ENCODE assay signal across 1 cellular context in the genomic region with DNA sequence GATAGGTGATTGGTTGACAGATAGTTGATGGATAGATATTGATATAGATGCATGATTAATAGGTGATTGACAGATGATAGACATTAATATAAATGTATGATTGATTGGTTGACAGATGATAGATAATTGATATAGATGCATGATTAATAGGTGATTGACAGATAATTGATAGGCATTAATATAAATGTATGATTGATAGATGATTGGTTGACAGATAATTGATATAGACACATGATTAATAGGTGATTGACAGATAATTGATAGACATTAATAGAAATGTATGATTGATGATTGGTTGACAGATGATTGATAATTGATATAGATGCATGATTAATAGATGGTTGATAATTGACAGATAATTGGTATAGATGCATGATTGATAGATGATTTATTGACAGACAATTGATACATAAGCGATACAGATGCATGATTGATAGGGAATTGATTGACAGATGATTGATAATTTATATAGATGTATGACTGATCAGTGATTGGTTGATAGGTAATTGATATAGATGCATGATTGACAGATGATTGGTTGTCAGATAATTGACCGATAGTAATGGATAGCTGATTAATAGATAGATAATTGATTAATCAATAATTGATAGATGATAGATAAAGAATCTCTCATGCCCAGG.
TF ChIP-seq lines count a peak whose summit lies in the region.

No MANE protein-coding gene starts in this region.

TF ChIP-seq in K562, 482 proteins besides CTCF, POLR2A, EP300 and RAD21 (continued from another document and continues in another):
- TF ChIP-seq, protein P1, sequence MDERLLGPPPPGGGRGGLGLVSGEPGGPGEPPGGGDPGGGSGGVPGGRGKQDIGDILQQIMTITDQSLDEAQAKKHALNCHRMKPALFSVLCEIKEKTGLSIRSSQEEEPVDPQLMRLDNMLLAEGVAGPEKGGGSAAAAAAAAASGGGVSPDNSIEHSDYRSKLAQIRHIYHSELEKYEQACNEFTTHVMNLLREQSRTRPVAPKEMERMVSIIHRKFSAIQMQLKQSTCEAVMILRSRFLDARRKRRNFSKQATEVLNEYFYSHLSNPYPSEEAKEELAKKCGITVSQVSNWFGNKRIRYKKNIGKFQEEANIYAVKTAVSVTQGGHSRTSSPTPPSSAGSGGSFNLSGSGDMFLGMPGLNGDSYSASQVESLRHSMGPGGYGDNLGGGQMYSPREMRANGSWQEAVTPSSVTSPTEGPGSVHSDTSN (CRISPR knock-in tag; IDR thresholded peaks at IDR 0.05; ENCODE audit: low read depth), result no peak
- TF ChIP-seq, protein P1 (tag; conservative IDR thresholded peaks at IDR 0.05; ENCODE audit: low read depth), result peak; percentile 72
- TF ChIP-seq, protein P2, sequence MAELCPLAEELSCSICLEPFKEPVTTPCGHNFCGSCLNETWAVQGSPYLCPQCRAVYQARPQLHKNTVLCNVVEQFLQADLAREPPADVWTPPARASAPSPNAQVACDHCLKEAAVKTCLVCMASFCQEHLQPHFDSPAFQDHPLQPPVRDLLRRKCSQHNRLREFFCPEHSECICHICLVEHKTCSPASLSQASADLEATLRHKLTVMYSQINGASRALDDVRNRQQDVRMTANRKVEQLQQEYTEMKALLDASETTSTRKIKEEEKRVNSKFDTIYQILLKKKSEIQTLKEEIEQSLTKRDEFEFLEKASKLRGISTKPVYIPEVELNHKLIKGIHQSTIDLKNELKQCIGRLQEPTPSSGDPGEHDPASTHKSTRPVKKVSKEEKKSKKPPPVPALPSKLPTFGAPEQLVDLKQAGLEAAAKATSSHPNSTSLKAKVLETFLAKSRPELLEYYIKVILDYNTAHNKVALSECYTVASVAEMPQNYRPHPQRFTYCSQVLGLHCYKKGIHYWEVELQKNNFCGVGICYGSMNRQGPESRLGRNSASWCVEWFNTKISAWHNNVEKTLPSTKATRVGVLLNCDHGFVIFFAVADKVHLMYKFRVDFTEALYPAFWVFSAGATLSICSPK (IDR thresholded peaks at IDR 0.05; ENCODE audit: borderline replicate concordance), result no peak
- TF ChIP-seq, protein P3, sequence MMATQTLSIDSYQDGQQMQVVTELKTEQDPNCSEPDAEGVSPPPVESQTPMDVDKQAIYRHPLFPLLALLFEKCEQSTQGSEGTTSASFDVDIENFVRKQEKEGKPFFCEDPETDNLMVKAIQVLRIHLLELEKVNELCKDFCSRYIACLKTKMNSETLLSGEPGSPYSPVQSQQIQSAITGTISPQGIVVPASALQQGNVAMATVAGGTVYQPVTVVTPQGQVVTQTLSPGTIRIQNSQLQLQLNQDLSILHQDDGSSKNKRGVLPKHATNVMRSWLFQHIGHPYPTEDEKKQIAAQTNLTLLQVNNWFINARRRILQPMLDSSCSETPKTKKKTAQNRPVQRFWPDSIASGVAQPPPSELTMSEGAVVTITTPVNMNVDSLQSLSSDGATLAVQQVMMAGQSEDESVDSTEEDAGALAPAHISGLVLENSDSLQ (IDR thresholded peaks at IDR 0.05), result peak; percentile 47
- TF ChIP-seq ZFP30 (CRISPR knock-in tag; IDR thresholded peaks at IDR 0.05; ENCODE audit: borderline replicate concordance) (no peak), ELF2 (CRISPR knock-in tag; IDR thresholded peaks at IDR 0.05) (no peak), NR4A1 (CRISPR knock-in tag; IDR thresholded peaks at IDR 0.05) (no peak), NR4A1 (tag; IDR thresholded peaks at IDR 0.05) (no peak), CAMTA2 (CRISPR knock-in tag; conservative IDR thresholded peaks at IDR 0.05) (no peak), TAF1 (IDR thresholded peaks at IDR 0.05; ENCODE audit: control insufficient read depth, extremely low read depth, insufficient read depth, low read length, severe bottlenecking) (no peak), DACH1 (IDR thresholded peaks at IDR 0.05; ENCODE audit: partially characterized antibody) (peak; percentile 67), RNF2 (IDR thresholded peaks at IDR 0.05) (no peak), RB1 (IDR thresholded peaks at IDR 0.05; ENCODE audit: low read depth) (no peak), CBFA2T3 (IDR thresholded peaks at IDR 0.05) (no peak), FOS (IDR thresholded peaks at IDR 0.05; ENCODE audit: extremely low read depth, insufficient read length) (no peak), HNRNPLL (IDR thresholded peaks at IDR 0.05; ENCODE audit: low read depth, low read length, poor library complexity, severe bottlenecking) (no peak), POLR2H (tag; IDR thresholded peaks at IDR 0.05; ENCODE audit: low read depth) (no peak), CXXC5 (CRISPR knock-in tag; IDR thresholded peaks at IDR 0.05) (no peak), NFE2L1 (tag; IDR thresholded peaks at IDR 0.05; ENCODE audit: borderline replicate concordance, low read depth) (no peak), ZKSCAN1 (IDR thresholded peaks at IDR 0.05; ENCODE audit: low read depth, low read length) (no peak), SAP30 (IDR thresholded peaks at IDR 0.05; ENCODE audit: borderline replicate concordance, insufficient read depth, low read depth, low read length, poor library complexity, severe bottlenecking) (no peak), FOXJ2 (tag; IDR thresholded peaks at IDR 0.05) (no peak), MAFF (IDR thresholded peaks at IDR 0.05; ENCODE audit: low read length) (no peak), MEIS2 (IDR thresholded peaks at IDR 0.05; ENCODE audit: partially characterized antibody) (peak; percentile 52), POU5F1 (IDR thresholded peaks at IDR 0.05; ENCODE audit: borderline replicate concordance, low read depth, low read length, partially characterized antibody) (no peak), NCOA2 (IDR thresholded peaks at IDR 0.05; ENCODE audit: partially characterized antibody in 2 of 2) (no peak), NFE2 (IDR thresholded peaks at IDR 0.05; ENCODE audit: low read depth) (no peak), ZNF232 (CRISPR knock-in tag; IDR thresholded peaks at IDR 0.05) (no peak), MTA1 (IDR thresholded peaks at IDR 0.05; ENCODE audit: borderline replicate concordance) (no peak), TRIM28 (IDR thresholded peaks at IDR 0.05) (no peak)
- TF ChIP-seq, protein P4, sequence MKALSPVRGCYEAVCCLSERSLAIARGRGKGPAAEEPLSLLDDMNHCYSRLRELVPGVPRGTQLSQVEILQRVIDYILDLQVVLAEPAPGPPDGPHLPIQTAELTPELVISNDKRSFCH (CRISPR knock-in tag; IDR thresholded peaks at IDR 0.05), result no peak
- TF ChIP-seq, protein P4 (tag; IDR thresholded peaks at IDR 0.05), result no peak
- TF ChIP-seq, protein P5, sequence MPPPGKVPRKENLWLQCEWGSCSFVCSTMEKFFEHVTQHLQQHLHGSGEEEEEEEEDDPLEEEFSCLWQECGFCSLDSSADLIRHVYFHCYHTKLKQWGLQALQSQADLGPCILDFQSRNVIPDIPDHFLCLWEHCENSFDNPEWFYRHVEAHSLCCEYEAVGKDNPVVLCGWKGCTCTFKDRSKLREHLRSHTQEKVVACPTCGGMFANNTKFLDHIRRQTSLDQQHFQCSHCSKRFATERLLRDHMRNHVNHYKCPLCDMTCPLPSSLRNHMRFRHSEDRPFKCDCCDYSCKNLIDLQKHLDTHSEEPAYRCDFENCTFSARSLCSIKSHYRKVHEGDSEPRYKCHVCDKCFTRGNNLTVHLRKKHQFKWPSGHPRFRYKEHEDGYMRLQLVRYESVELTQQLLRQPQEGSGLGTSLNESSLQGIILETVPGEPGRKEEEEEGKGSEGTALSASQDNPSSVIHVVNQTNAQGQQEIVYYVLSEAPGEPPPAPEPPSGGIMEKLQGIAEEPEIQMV (tag; conservative IDR thresholded peaks at IDR 0.05; ENCODE audit: low read depth), result no peak
- TF ChIP-seq, protein P6, sequence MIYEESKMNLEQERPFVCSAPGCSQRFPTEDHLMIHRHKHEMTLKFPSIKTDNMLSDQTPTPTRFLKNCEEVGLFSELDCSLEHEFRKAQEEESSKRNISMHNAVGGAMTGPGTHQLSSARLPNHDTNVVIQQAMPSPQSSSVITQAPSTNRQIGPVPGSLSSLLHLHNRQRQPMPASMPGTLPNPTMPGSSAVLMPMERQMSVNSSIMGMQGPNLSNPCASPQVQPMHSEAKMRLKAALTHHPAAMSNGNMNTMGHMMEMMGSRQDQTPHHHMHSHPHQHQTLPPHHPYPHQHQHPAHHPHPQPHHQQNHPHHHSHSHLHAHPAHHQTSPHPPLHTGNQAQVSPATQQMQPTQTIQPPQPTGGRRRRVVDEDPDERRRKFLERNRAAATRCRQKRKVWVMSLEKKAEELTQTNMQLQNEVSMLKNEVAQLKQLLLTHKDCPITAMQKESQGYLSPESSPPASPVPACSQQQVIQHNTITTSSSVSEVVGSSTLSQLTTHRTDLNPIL (CRISPR knock-in tag; IDR thresholded peaks at IDR 0.05), result no peak
- TF ChIP-seq, protein P7, sequence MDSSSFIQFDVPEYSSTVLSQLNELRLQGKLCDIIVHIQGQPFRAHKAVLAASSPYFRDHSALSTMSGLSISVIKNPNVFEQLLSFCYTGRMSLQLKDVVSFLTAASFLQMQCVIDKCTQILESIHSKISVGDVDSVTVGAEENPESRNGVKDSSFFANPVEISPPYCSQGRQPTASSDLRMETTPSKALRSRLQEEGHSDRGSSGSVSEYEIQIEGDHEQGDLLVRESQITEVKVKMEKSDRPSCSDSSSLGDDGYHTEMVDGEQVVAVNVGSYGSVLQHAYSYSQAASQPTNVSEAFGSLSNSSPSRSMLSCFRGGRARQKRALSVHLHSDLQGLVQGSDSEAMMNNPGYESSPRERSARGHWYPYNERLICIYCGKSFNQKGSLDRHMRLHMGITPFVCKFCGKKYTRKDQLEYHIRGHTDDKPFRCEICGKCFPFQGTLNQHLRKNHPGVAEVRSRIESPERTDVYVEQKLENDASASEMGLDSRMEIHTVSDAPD (CRISPR knock-in tag; IDR thresholded peaks at IDR 0.05), result no peak
- TF ChIP-seq, protein P8, sequence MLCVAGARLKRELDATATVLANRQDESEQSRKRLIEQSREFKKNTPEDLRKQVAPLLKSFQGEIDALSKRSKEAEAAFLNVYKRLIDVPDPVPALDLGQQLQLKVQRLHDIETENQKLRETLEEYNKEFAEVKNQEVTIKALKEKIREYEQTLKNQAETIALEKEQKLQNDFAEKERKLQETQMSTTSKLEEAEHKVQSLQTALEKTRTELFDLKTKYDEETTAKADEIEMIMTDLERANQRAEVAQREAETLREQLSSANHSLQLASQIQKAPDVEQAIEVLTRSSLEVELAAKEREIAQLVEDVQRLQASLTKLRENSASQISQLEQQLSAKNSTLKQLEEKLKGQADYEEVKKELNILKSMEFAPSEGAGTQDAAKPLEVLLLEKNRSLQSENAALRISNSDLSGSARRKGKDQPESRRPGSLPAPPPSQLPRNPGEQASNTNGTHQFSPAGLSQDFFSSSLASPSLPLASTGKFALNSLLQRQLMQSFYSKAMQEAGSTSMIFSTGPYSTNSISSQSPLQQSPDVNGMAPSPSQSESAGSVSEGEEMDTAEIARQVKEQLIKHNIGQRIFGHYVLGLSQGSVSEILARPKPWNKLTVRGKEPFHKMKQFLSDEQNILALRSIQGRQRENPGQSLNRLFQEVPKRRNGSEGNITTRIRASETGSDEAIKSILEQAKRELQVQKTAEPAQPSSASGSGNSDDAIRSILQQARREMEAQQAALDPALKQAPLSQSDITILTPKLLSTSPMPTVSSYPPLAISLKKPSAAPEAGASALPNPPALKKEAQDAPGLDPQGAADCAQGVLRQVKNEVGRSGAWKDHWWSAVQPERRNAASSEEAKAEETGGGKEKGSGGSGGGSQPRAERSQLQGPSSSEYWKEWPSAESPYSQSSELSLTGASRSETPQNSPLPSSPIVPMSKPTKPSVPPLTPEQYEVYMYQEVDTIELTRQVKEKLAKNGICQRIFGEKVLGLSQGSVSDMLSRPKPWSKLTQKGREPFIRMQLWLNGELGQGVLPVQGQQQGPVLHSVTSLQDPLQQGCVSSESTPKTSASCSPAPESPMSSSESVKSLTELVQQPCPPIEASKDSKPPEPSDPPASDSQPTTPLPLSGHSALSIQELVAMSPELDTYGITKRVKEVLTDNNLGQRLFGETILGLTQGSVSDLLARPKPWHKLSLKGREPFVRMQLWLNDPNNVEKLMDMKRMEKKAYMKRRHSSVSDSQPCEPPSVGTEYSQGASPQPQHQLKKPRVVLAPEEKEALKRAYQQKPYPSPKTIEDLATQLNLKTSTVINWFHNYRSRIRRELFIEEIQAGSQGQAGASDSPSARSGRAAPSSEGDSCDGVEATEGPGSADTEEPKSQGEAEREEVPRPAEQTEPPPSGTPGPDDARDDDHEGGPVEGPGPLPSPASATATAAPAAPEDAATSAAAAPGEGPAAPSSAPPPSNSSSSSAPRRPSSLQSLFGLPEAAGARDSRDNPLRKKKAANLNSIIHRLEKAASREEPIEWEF (CRISPR knock-in tag; IDR thresholded peaks at IDR 0.05), result peak; percentile 97
- TF ChIP-seq, protein P9, sequence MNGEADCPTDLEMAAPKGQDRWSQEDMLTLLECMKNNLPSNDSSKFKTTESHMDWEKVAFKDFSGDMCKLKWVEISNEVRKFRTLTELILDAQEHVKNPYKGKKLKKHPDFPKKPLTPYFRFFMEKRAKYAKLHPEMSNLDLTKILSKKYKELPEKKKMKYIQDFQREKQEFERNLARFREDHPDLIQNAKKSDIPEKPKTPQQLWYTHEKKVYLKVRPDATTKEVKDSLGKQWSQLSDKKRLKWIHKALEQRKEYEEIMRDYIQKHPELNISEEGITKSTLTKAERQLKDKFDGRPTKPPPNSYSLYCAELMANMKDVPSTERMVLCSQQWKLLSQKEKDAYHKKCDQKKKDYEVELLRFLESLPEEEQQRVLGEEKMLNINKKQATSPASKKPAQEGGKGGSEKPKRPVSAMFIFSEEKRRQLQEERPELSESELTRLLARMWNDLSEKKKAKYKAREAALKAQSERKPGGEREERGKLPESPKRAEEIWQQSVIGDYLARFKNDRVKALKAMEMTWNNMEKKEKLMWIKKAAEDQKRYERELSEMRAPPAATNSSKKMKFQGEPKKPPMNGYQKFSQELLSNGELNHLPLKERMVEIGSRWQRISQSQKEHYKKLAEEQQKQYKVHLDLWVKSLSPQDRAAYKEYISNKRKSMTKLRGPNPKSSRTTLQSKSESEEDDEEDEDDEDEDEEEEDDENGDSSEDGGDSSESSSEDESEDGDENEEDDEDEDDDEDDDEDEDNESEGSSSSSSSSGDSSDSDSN (IDR thresholded peaks at IDR 0.05; ENCODE audit: borderline replicate concordance in 1 of 2, low read depth in 2 of 2, low read length in 2 of 2), result no peak
